In the genomic region with DNA sequence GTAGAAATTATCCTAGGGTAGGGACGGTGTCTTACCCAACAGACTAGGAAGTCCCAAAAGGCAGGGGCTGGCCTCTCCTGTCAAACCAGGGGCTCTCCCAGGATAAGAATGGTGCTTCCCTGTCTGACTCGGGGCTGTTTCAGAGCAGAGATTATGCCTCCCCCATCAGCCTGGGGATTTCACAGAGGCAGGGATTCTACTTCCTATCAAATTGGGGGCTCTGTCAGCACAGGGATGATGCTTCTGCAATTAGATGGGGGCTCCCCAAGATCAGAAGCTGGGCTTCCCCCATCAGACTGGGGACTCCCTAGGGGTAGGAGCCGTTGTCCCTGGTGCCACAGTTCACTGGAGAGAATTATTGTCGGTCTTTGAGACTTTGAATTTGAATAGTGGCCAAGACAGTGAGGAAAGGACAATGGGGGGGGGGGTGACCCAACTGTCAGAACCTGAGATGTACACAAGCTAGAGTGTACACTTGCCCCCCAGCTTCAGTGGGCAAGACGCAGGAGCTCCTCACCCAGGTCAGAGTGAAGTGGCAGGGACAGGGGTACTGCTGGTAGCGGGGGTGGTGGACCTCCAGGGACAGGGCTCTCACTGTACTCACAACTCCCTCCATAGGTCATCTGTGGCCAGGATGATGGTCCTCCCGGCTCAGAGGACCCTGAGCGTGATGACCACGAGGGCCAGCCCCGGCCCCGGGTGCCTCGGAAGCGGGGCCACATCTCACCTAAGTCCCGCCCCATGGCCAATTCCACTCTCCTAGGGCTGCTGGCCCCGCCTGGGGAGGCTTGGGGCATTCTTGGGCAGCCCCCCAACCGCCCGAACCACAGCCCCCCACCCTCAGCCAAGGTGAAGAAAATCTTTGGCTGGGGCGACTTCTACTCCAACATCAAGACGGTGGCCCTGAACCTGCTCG, we compare ENCODE assay signal across 19 cellular contexts. TPM values are rescaled to one million over a fixed set of nuclear protein-coding genes. Genes with fewer than 3 reads are reported as not detected.
DNase-seq lines count a peak whose midpoint lies in the region; ATAC-seq and TF ChIP-seq lines count a peak whose summit lies in the region.
"Had no signal": no experiment of that assay in that cellular context is flagged by ENCODE, and none has a peak within 500 bp of the region (broad histone marks: within the 10 kb centered on the region; RNA-seq: fewer than 3 reads in every experiment).

No MANE protein-coding gene starts in this region.

- POLR2A ChIA-PET in GM10248 (lab: Yijun Ruan, JAX), result no interaction called here

- no peak overlapping the region for H3K4me2 ChIP-seq in mesenchymal stem cell (ENCODE audit: low read length, poor library complexity, severe bottlenecking)

- H2BK5ac ChIP-seq in mesenchymal stem cell (ENCODE audit: low read depth, low read length, poor library complexity, severe bottlenecking), result no peak overlapping the region

- H4K91ac ChIP-seq in mesenchymal stem cell (ENCODE audit: low read length), result no peak overlapping the region

- no peak for TF ChIP-seq POLR2A in testis (IDR thresholded peaks at IDR 0.05)

- peak overlapping the region in 1 of 2 donors; percentile 13 for H3K27ac Mint-ChIP-seq in stimulated activated naive CD8-positive, alpha-beta T cell treated with anti-CD3 and anti-CD28 coated beads, Interleukin-15, amount 100 ng/mL, for 72 hours
- H3K27ac Mint-ChIP-seq: endodermal cell; natural killer cell treated with Interleukin-12 subunit alpha and Interleukin-12 subunit beta and Interleukin-15 and Interleukin-18, amount 100 ng/mL, for 72 hours had no signal

- H3K9ac ChIP-seq in HUES6 (ENCODE audit: low read length) (no peak overlapping the region), mesenchymal stem cell (ENCODE audit: low read length) (no peak overlapping the region)

- H3K27me3 ChIP-seq in HUES6 (ENCODE audit: control insufficient read depth, insufficient read depth, low read length), result peaks cover 39% of the 10 kb centered on the region
- peaks cover 19 to 38% of the 10 kb centered on the region in 2 experiments for H3K27me3 ChIP-seq in mesenchymal stem cell (ENCODE audit: control insufficient read depth in 1 of 2, insufficient read depth in 1 of 2, low read length in 2 of 2)
- no peaks in the 10 kb centered on the region for H3K27me3 ChIP-seq in testis

- H3K27ac ChIP-seq in HUES6 (ENCODE audit: low read depth, low read length), result no peak overlapping the region
- no peak overlapping the region for H3K27ac ChIP-seq in mesenchymal stem cell (ENCODE audit: low read length, poor library complexity, severe bottlenecking)
- H3K27ac ChIP-seq in testis, result peak overlapping the region in 1 of 2 donors; percentile 84
- H3K27ac ChIP-seq: SJSA1 had no signal

- H2AFZ ChIP-seq in mesenchymal stem cell (ENCODE audit: low read depth, low read length), result no peak overlapping the region

- TF ChIP-seq CTCF in GM10248 (IDR thresholded peaks at IDR 0.05; ENCODE audit: control extremely low read depth, extremely low read depth, low read depth, missing control alignments) (no peak), testis (IDR thresholded peaks at IDR 0.05) (no peak)

- in situ Hi-C loops in G401 (cut with HindIII; ENCODE audit: low sequenced_read_pairs), result no loop called here

- peak; percentile 59 for DNase-seq in GM10248 (ENCODE audit: extremely low spot score)
- no peak for DNase-seq in mesenchymal stem cell
- DNase-seq in stimulated activated naive CD8-positive, alpha-beta T cell treated with anti-CD3 and anti-CD28 coated beads, Interleukin-15, amount 100 ng/mL, for 72 hours, result peak in 1 of 2 donors; percentile 41
- DNase-seq in G401 (ENCODE audit: low spot score), result no peak
- no peak for DNase-seq in activated CD8-positive, alpha-beta memory T cell treated with anti-CD3 and anti-CD28 coated beads for 24 hours
- DNase-seq in testis, result no peak
- DNase-seq in NCI-H1105 (lab: John Stamatoyannopoulos, UW), result no peak
- DNase-seq: activated effector memory CD4-positive, alpha-beta T cell treated with anti-CD3 and anti-CD28 coated beads, Interleukin-2, amount 50 U/mL, for 16 hours; cerebellar nuclear complex; endodermal cell; mammary epithelial cell; NCI-H1694; NCI-H774; PC-3; stimulated activated CD4-positive, alpha-beta T cell treated with anti-CD3 and anti-CD28 coated beads, Interleukin-12 subunit alpha, Interleukin-12 subunit beta, amount 100 ng/mL, for 4 hours had no signal

- H2BK15ac ChIP-seq in mesenchymal stem cell (ENCODE audit: low read depth, poor library complexity, severe bottlenecking), result no peak overlapping the region

- H3K9me3 ChIP-seq in HUES6 (ENCODE audit: control insufficient read depth, insufficient read depth, low read depth, low read length), result no peaks in the 10 kb centered on the region
- H3K9me3 ChIP-seq in mesenchymal stem cell (ENCODE audit: control insufficient read depth, low read length), result no peaks in the 10 kb centered on the region
- no peaks in the 10 kb centered on the region for H3K9me3 ChIP-seq in testis

- no peaks in the 10 kb centered on the region for H3K79me1 ChIP-seq in mesenchymal stem cell (replicated peaks; ENCODE audit: low read length, poor library complexity, severe bottlenecking)

- H3K36me3 ChIP-seq in HUES6 (ENCODE audit: control insufficient read depth, insufficient read depth, low read length), result no peaks in the 10 kb centered on the region
- peaks cover 0 to 2% of the 10 kb centered on the region in 2 experiments for H3K36me3 ChIP-seq in mesenchymal stem cell (ENCODE audit: control insufficient read depth in 1 of 2, insufficient read depth in 2 of 2, low read depth in 1 of 2, low read length in 2 of 2)
- no peaks in the 10 kb centered on the region for H3K36me3 ChIP-seq in testis (ENCODE audit: low read depth, missing control alignments)
- H3K36me3 ChIP-seq: SJSA1 had no signal

- peak overlapping the region; percentile 40 for H4K8ac ChIP-seq in mesenchymal stem cell (ENCODE audit: low read length)

- H3K4me3 ChIP-seq in HUES6 (ENCODE audit: low read depth, low read length) (0 out of 2 replicates have a peak overlapping the region, but pooled peaks have one; percentile 100), mesenchymal stem cell (ENCODE audit: insufficient read depth in 1 of 2, low read depth in 1 of 2, low read length in 2 of 2) (no peak overlapping the region), testis (no peak overlapping the region)
- H3K4me3 ChIP-seq: SJSA1 had no signal

- CTCF ChIA-PET in GM10248 (lab: Yijun Ruan, JAX), result interaction anchor here (0.8 to 20.7 kb wide), 5 partner anchors 9 to 420 kb away, joined by 3 to 880 read pairs (median 10); a partner anchor contains a TSS

- H2AK5ac ChIP-seq in mesenchymal stem cell (ENCODE audit: low read length, severe bottlenecking), result no peak overlapping the region

- H2BK12ac ChIP-seq in mesenchymal stem cell (ENCODE audit: low read length in 2 of 2), result no peak overlapping the region

- peak; percentile 60 for ATAC-seq in stimulated activated naive CD8-positive, alpha-beta T cell treated with anti-CD3 and anti-CD28 coated beads, Interleukin-15, amount 100 ng/mL, for 72 hours
- ATAC-seq: natural killer cell treated with Interleukin-12 subunit alpha and Interleukin-12 subunit beta and Interleukin-15 and Interleukin-18, amount 100 ng/mL, for 72 hours; PC-3 had no signal

- H3K4ac ChIP-seq in mesenchymal stem cell (ENCODE audit: low read depth in 1 of 2, low read length in 2 of 2), result no peak overlapping the region

- H3K4me1 Mint-ChIP-seq in stimulated activated naive CD8-positive, alpha-beta T cell treated with anti-CD3 and anti-CD28 coated beads, Interleukin-15, amount 100 ng/mL, for 72 hours, result peaks cover 28% of the 10 kb centered on the region
- H3K4me1 Mint-ChIP-seq: endodermal cell had no signal

- H3K4me1 ChIP-seq in HUES6 (ENCODE audit: control insufficient read depth, insufficient read depth, low read length) (peaks cover 24% of the 10 kb centered on the region), mesenchymal stem cell (ENCODE audit: control insufficient read depth, insufficient read depth, low read depth, low read length) (peaks cover 29% of the 10 kb centered on the region), testis (peaks cover 36% of the 10 kb centered on the region)

- H3K18ac ChIP-seq in mesenchymal stem cell (ENCODE audit: low read depth in 1 of 2, low read length in 2 of 2), result no peak overlapping the region

- 88% methylated on average over 20 of the region's 20 CpGs for WGBS in mesenchymal stem cell
- 86 to 90% methylated on average over 11 to 20 of the region's 20 CpGs for WGBS in testis, 2 donors

- H3K4me3 Mint-ChIP-seq in stimulated activated naive CD8-positive, alpha-beta T cell treated with anti-CD3 and anti-CD28 coated beads, Interleukin-15, amount 100 ng/mL, for 72 hours, result peak overlapping the region; percentile 27 to 56
- H3K4me3 Mint-ChIP-seq: natural killer cell treated with Interleukin-12 subunit alpha and Interleukin-12 subunit beta and Interleukin-15 and Interleukin-18, amount 100 ng/mL, for 72 hours had no signal

- H2BK120ac ChIP-seq in mesenchymal stem cell (ENCODE audit: low read depth, low read length), result no peak overlapping the region

- intact Hi-C loops in testis (cut with DNase I; ENCODE audit: low total_unique reads), result loop anchor here (10.0 kb wide), 1 partner anchor 197 kb away; no protein-coding TSS in a partner anchor

- H3K23ac ChIP-seq in mesenchymal stem cell (ENCODE audit: low read length in 2 of 2), result no peak overlapping the region

- H3K14ac ChIP-seq in mesenchymal stem cell (ENCODE audit: low read length in 2 of 2), result no peak overlapping the region

- H3K9me3 Mint-ChIP-seq in stimulated activated naive CD8-positive, alpha-beta T cell treated with anti-CD3 and anti-CD28 coated beads, Interleukin-15, amount 100 ng/mL, for 72 hours, result no peaks in the 10 kb centered on the region
- H3K9me3 Mint-ChIP-seq: endodermal cell; natural killer cell treated with Interleukin-12 subunit alpha and Interleukin-12 subunit beta and Interleukin-15 and Interleukin-18, amount 100 ng/mL, for 72 hours had no signal

- H3K27me3 Mint-ChIP-seq in stimulated activated naive CD8-positive, alpha-beta T cell treated with anti-CD3 and anti-CD28 coated beads, Interleukin-15, amount 100 ng/mL, for 72 hours, result peaks cover 63% of the 10 kb centered on the region

RNA-seq across cellular contexts. Expression of a gene that starts 2.6 kb away (rescaled TPM):
- 0.01 TPM for polyA plus RNA-seq in mesenchymal stem cell (2013, experiment 1 of 2)
- polyA plus RNA-seq in mesenchymal stem cell (2013, experiment 2 of 2), result 0.12 TPM
- total RNA-seq in G401 (2014; rRNA removed; shearing (Covaris generic)), result 93.4 and 111 TPM in 2 replicates
- 1 to 10 TPM; 4.1 to 5.6 TPM for total RNA-seq in testis
- 5.8 TPM for polyA plus RNA-seq in testis (ENCODE audit: insufficient read depth, low read depth, low replicate concordance)
- total RNA-seq: Daoy; natural killer cell treated with Interleukin-12 subunit alpha and Interleukin-12 subunit beta and Interleukin-15 and Interleukin-18, amount 100 ng/mL, for 72 hours had no signal

Comparison
In these comparisons a context has a peak if more than half of its experiments do, and no peak if none do; other contexts are left out.
1. RNA of a gene that starts 2.6 kb away (total RNA-seq): 93.4 to 111 TPM in G401; 4.1 to 5.6 TPM in testis; every median in the first group is over 10 times any median in the second.